ENCODE assay signal across 21 cellular contexts in the genomic region with DNA sequence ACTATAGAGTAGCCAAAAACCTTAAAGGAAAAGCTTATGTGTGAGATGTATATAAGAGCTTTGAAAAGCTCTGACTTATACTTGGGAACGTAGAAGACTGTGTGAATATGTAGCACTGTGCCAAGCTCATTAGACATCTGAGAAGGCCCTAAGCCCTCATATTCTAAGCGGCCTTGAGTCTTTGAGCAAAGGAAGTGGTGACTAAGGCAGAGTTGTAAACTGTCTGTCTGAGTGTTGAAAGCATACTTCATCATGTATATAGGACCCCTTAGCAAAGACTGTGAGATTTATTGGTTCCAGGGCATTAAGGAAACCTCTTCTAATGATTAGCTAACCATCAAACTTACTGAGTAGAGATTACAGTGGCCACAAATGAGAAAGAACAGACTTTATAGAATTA.
"Had no signal": no experiment of that assay in that cellular context is flagged by ENCODE, and none has a peak within 500 bp of the region (broad histone marks: within the 10 kb centered on the region; RNA-seq: fewer than 3 reads in every experiment).

No MANE protein-coding gene starts in this region.

- ATAC-seq: activated CD4-positive, alpha-beta T cell treated with anti-CD3 and anti-CD28 coated beads for 36 hours; activated T-cell treated with anti-CD3 and anti-CD28 coated beads, Interleukin-2, amount 50 U/mL, for 72 hours; effector memory CD8-positive, alpha-beta T cell; left lung; lower lobe of right lung; natural killer cell treated with Interleukin-12 subunit alpha and Interleukin-12 subunit beta and Interleukin-15 and Interleukin-18, amount 100 ng/mL, for 72 hours; upper lobe of right lung had no signal

- DNase-seq: activated CD4-positive, alpha-beta T cell treated with anti-CD3 and anti-CD28 coated beads for 36 hours; activated CD4-positive, alpha-beta T cell treated with anti-CD3 and anti-CD28 coated beads, Interleukin-2, amount 50 U/mL, for 4 hours; activated CD4-positive, CD25-positive, alpha-beta regulatory T cell; activated naive CD4-positive, alpha-beta T cell treated with Interleukin-2 at 50 U/mL for 16 hours; activated T-cell treated with anti-CD3 and anti-CD28 coated beads for 4 hours; activated T-cell treated with anti-CD3 and anti-CD28 coated beads, Interleukin-2, amount 50 U/mL, for 72 hours; aorta; cerebellar nuclear complex; colonic mucosa; effector memory CD8-positive, alpha-beta T cell; left lung; lower lobe of right lung; mesendoderm; spleen; stimulated activated naive CD4-positive, alpha-beta T cell; tibial artery; upper lobe of right lung had no signal

- H3K4me3 ChIP-seq: cardiac muscle cell, colonic mucosa, left lung, lower lobe of right lung, right atrium auricular region, spleen, suprapubic skin, tibial artery, upper lobe of right lung had no signal
